In the genomic region with DNA sequence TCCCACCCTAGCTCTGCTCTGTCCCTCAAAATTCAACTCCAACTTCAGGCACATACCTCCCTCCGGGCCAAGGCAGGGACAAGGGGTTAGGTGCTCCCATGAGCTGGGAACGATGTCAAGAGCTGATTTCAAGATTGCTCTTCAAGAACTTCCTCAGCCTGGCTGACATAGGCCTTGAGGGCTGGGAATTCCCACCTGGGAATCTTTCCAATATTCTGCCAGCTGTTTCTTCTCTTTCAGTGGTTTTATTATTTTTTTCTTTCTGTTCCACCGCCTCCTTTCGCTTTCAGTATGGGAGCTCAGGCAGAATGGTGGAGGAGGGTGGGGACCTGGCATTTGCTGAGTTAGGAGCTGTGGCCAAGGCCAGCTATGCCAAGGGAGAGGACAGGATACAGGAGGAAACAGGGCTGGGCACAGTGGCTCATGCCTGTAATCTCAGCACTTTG, we compare ENCODE assay signal across 9 cellular contexts. TPM values are rescaled to one million over a fixed set of nuclear protein-coding genes. Genes with fewer than 3 reads are reported as not detected.
A peak's percentile ranks its signal among the peaks of the same experiment; 100 is the strongest.
DNase-seq lines count a peak whose midpoint lies in the region; ATAC-seq, FAIRE-seq and TF ChIP-seq lines count a peak whose summit lies in the region.
"Had no signal": no experiment of that assay in that cellular context is flagged by ENCODE, and none has a peak within 500 bp of the region (broad histone marks: within the 10 kb centered on the region; RNA-seq: fewer than 3 reads in every experiment).

No MANE protein-coding gene starts in this region.

- H3K9ac ChIP-seq in HepG2 (ENCODE audit: insufficient read depth, low read depth, low read length) (no peak overlapping the region), mucosa of stomach (ENCODE audit: low read length) (peak overlapping the region; percentile 43)

- H3K36me3 ChIP-seq in right lobe of liver (no peaks in the 10 kb centered on the region), HepG2 (replicated peaks in 1 of 2; ENCODE audit: control insufficient read depth in 1 of 2, insufficient read depth in 2 of 2, low read length in 2 of 2) (no peaks in the 10 kb centered on the region), mucosa of stomach (ENCODE audit: control insufficient read depth, insufficient read depth, low read length) (no peaks in the 10 kb centered on the region)

- H3K27ac ChIP-seq in right lobe of liver (peak overlapping the region in 2 of 3 donors; percentile 18 to 51), HepG2 (ENCODE audit: extremely low read length, insufficient read depth, low read length) (no peak overlapping the region)

- H3K79me2 ChIP-seq in HepG2 (ENCODE audit: insufficient read depth, low read length) = no peaks in the 10 kb centered on the region

- in situ Hi-C loops in HepG2 (cut with HindIII; ENCODE audit: extremely low pct_ligation_motif_present, low pct_unique_long_range_greater_than_20kb) = no loop called here

- no peak for TF ChIP-seq POLR2A in right lobe of liver (IDR thresholded peaks at IDR 0.05)
- TF ChIP-seq POLR2A in HepG2 (IDR thresholded peaks at IDR 0.05; ENCODE audit: insufficient read depth in 1 of 2, low read depth in 2 of 2, low read length in 2 of 2) = no peak

- TF ChIP-seq RAD21 in HepG2 (CRISPR knock-in tag; IDR thresholded peaks at IDR 0.05) = no peak

- no peaks in the 10 kb centered on the region for H3K27me3 ChIP-seq in right lobe of liver
- H3K27me3 ChIP-seq in HepG2 (ENCODE audit: control insufficient read depth in 1 of 2, insufficient read depth in 2 of 2, low read length in 2 of 2) = peaks cover 5 to 65% of the 10 kb centered on the region in 2 experiments
- H3K27me3 ChIP-seq in mucosa of stomach (ENCODE audit: control insufficient read depth, insufficient read depth, low read length) = no peaks in the 10 kb centered on the region

- no peak for FAIRE-seq in HepG2 (lab: Jason Lieb, UNC)

- no TSS peak for BruUV-seq in HepG2 (replicated peaks; lab: Mats Ljungman, UMichigan)

- CTCF ChIA-PET in HepG2 (lab: Yijun Ruan, JAX; ENCODE audit: low intra/inter-chr PET ratio, low total read pairs) = no interaction called here

- no peak overlapping the region for H2AFZ ChIP-seq in HepG2 (ENCODE audit: low read length)

- POLR2A ChIA-PET in HepG2 (lab: Yijun Ruan, JAX) = interaction anchor here (1.8 kb wide), 2 partner anchors 15 to 50 kb away, joined by 6 to 14 read pairs; partner anchors contain the start of gene CDKN1A

- ATAC-seq in right lobe of liver = peak; percentile 18 to 38 (median 32)
- ATAC-seq in HepG2 = no peak
- no peak for ATAC-seq in GM21367 (IDR thresholded peaks at IDR 0.05; ENCODE audit: unreplicated experiment)
- no peak for ATAC-seq in HG02870 (IDR thresholded peaks at IDR 0.05; ENCODE audit: unreplicated experiment)

- TF ChIP-seq CTCF in right lobe of liver (IDR thresholded peaks at IDR 0.05) (no peak), HepG2 (CRISPR knock-in tag; IDR thresholded peaks at IDR 0.05) (no peak), epithelial cell of esophagus (IDR thresholded peaks at IDR 0.05; ENCODE audit: insufficient read depth, low read depth, low read length, missing control alignments) (no peak)

- H3K4me1 ChIP-seq in right lobe of liver = peaks cover 0 to 31% (median 4%) of the 10 kb centered on the region in 4 donors
- peaks cover 53% of the 10 kb centered on the region for H3K4me1 ChIP-seq in HepG2 (ENCODE audit: insufficient read depth, low read length)
- peaks cover 34% of the 10 kb centered on the region for H3K4me1 ChIP-seq in mucosa of stomach (ENCODE audit: control insufficient read depth, insufficient read depth, low read length)

- no peak overlapping the region for H3K4me3 ChIP-seq in right lobe of liver
- no peak overlapping the region; a peak in 1 of 6 replicates for H3K4me3 ChIP-seq in HepG2 (replicated peaks in 1 of 3; ENCODE audit: insufficient read depth in 1 of 3, low read depth in 2 of 3, low read length in 3 of 3)
- H3K4me3 ChIP-seq in epithelial cell of esophagus (ENCODE audit: low read length) = no peak overlapping the region
- H3K4me3 ChIP-seq in mucosa of stomach (ENCODE audit: low read length) = no peak overlapping the region

- no peak overlapping the region for H3K4me2 ChIP-seq in HepG2 (ENCODE audit: low read depth, low read length)

- TF ChIP-seq EP300 in HepG2 (IDR thresholded peaks at IDR 0.05; ENCODE audit: low read depth in 2 of 2, low read length in 2 of 2) = no peak
- TF ChIP-seq EP300 in HepG2 (CRISPR knock-in tag; IDR thresholded peaks at IDR 0.05; ENCODE audit: borderline replicate concordance) = no peak

- peak in 2 of 3 donors; percentile 57 to 63 for DNase-seq in right lobe of liver
- DNase-seq in HepG2 (ENCODE audit: low spot score) = no peak
- DNase-seq in epithelial cell of esophagus (ENCODE audit: low read depth) = peak; percentile 47
- DNase-seq in NK-92 treated with Interleukin-12 subunit alpha and Interleukin-12 subunit beta, amount 100 ng/mL, for 24 hours (lab: John Stamatoyannopoulos, UW) = no peak
- DNase-seq in occipital lobe (lab: John Stamatoyannopoulos, UW) = no peak
- DNase-seq: CD4-positive, CD25-positive, alpha-beta regulatory T cell had no signal

- intact Hi-C loops in right lobe of liver (cut with DNase I) (loop anchor here in 1 of 2 donors (5.0 kb wide), 1 partner anchor 49 kb away; the partner anchor contains the start of gene CDKN1A), HepG2 (cut with micrococcal nuclease; ENCODE audit: unreplicated experiment) (loop anchor here (10.0 kb wide), 1 partner anchor 227 kb away; no protein-coding TSS in a partner anchor)

- H4K20me1 ChIP-seq in HepG2 (ENCODE audit: insufficient read depth, low read length) = no peaks in the 10 kb centered on the region

- WGBS in right lobe of liver (ENCODE audit: insufficient coverage, low coverage, low lambda C conversion rate, missing lambda C conversion rate) = no CpG with 5 or more reads among the region's 4 CpGs
- WGBS in HepG2 (ENCODE audit: low lambda C conversion rate) = 62% methylated on average over 4 of the region's 4 CpGs

- H3K9me3 ChIP-seq in right lobe of liver (no peaks in the 10 kb centered on the region), HepG2 (ENCODE audit: low read length) (no peaks in the 10 kb centered on the region), mucosa of stomach (ENCODE audit: control insufficient read depth, low read length) (no peaks in the 10 kb centered on the region)

RNA-seq across cellular contexts. Expression of gene SRSF3, which starts 33.7 kb away (rescaled TPM):
- total RNA-seq in right lobe of liver = 100 to 1,000 TPM in 2 of 6 experiments, 10 to 100 TPM in 4; 36.8 to 103 (median 71.4) TPM
- total RNA-seq in HepG2 (2016; rRNA removed; fragmentation: Illumina TruSeq; extraction: Trizol) = 684 and 1,115 TPM in 2 replicates
- 87.6 and 93.5 TPM in 2 replicates for total RNA-seq in HepG2 (2016; cell fraction: cytosol; rRNA removed; fragmentation: Illumina TruSeq; extraction: Trizol; ENCODE audit: low read depth)
- total RNA-seq in HepG2 (2016; cell fraction: insoluble cytoplasmic fraction; rRNA removed; fragmentation: Illumina TruSeq; extraction: Trizol) = 702 and 1,085 TPM in 2 replicates
- 160 and 205 TPM in 2 replicates for total RNA-seq in HepG2 (2016; cell fraction: membrane; rRNA removed; fragmentation: Illumina TruSeq; extraction: Trizol)
- total RNA-seq in HepG2 (2016; cell fraction: nucleus; rRNA removed; fragmentation: Illumina TruSeq; extraction: Trizol) = 332 and 341 TPM in 2 replicates
- polyA plus RNA-seq in HepG2 (2011; rRNA removed) = 149 and 206 TPM in 2 replicates
- 204 and 209 TPM in 2 replicates for polyA plus RNA-seq in HepG2 (2011; cell fraction: cytosol; rRNA removed)
- polyA plus RNA-seq in HepG2 (2011; cell fraction: nucleus; rRNA removed) = 336 and 345 TPM in 2 replicates
- polyA plus RNA-seq in HepG2 (2012) = 161 and 268 TPM in 2 replicates
- polyA plus RNA-seq in HepG2 (2016; cell fraction: cytosol; fragmentation: Illumina TruSeq; extraction: Trizol; ENCODE audit: low read depth) = 90.1 and 97.9 TPM in 2 replicates
- 1,067 and 1,144 TPM in 2 replicates for polyA plus RNA-seq in HepG2 (2016; cell fraction: insoluble cytoplasmic fraction; fragmentation: Illumina TruSeq; extraction: Trizol; ENCODE audit: low read depth)
- polyA plus RNA-seq in HepG2 (2016; cell fraction: membrane; fragmentation: Illumina TruSeq; extraction: Trizol; ENCODE audit: low read depth) = 123 and 146 TPM in 2 replicates
- 510 and 537 TPM in 2 replicates for polyA plus RNA-seq in HepG2 (2016; cell fraction: nucleus; fragmentation: Illumina TruSeq; extraction: Trizol; ENCODE audit: insufficient read depth, low read depth)
- polyA minus RNA-seq in HepG2 (2011; rRNA and poly(A)+ RNA removed; ENCODE audit: low replicate concordance) = 214 and 251 TPM in 2 replicates
- polyA minus RNA-seq in HepG2 (2011; cell fraction: cytosol; rRNA and poly(A)+ RNA removed) = 55.8 and 58.4 TPM in 2 replicates
- polyA minus RNA-seq in HepG2 (2011; cell fraction: nucleus; rRNA and poly(A)+ RNA removed) = 453 and 553 TPM in 2 replicates
- 202 TPM for total RNA-seq in occipital lobe

RNA-seq across cellular contexts. Expression of gene CDKN1A, which starts 50.7 kb away (rescaled TPM):
- total RNA-seq in right lobe of liver (100 to 1,000 TPM in 1 of 6 experiments, 10 to 100 TPM in 5; 20.0 to 124 (median 58.6) TPM), HepG2 (2016; rRNA removed; fragmentation: Illumina TruSeq; extraction: Trizol) (56.0 and 60.7 TPM in 2 replicates), occipital lobe (2.0 TPM)
- 14.1 and 14.6 TPM in 2 replicates for total RNA-seq in HepG2 (2016; cell fraction: cytosol; rRNA removed; fragmentation: Illumina TruSeq; extraction: Trizol; ENCODE audit: low read depth)
- total RNA-seq in HepG2 (2016; cell fraction: insoluble cytoplasmic fraction; rRNA removed; fragmentation: Illumina TruSeq; extraction: Trizol) = 60.2 and 60.7 TPM in 2 replicates
- 35.8 and 37.2 TPM in 2 replicates for total RNA-seq in HepG2 (2016; cell fraction: membrane; rRNA removed; fragmentation: Illumina TruSeq; extraction: Trizol)
- 39.4 and 41.1 TPM in 2 replicates for total RNA-seq in HepG2 (2016; cell fraction: nucleus; rRNA removed; fragmentation: Illumina TruSeq; extraction: Trizol)
- 92.1 and 131 TPM in 2 replicates for polyA plus RNA-seq in HepG2 (2011; rRNA removed)
- 101 and 109 TPM in 2 replicates for polyA plus RNA-seq in HepG2 (2011; cell fraction: cytosol; rRNA removed)
- polyA plus RNA-seq in HepG2 (2011; cell fraction: nucleus; rRNA removed) = 99.7 and 130 TPM in 2 replicates
- polyA plus RNA-seq in HepG2 (2012) = 25.4 and 74.5 TPM in 2 replicates
- polyA plus RNA-seq in HepG2 (2016; cell fraction: cytosol; fragmentation: Illumina TruSeq; extraction: Trizol; ENCODE audit: low read depth) = 11.7 and 12.8 TPM in 2 replicates
- polyA plus RNA-seq in HepG2 (2016; cell fraction: insoluble cytoplasmic fraction; fragmentation: Illumina TruSeq; extraction: Trizol; ENCODE audit: low read depth) = 67.9 and 74.3 TPM in 2 replicates
- polyA plus RNA-seq in HepG2 (2016; cell fraction: membrane; fragmentation: Illumina TruSeq; extraction: Trizol; ENCODE audit: low read depth) = 27.1 and 27.5 TPM in 2 replicates
- 70.1 and 78.2 TPM in 2 replicates for polyA plus RNA-seq in HepG2 (2016; cell fraction: nucleus; fragmentation: Illumina TruSeq; extraction: Trizol; ENCODE audit: insufficient read depth, low read depth)
- polyA minus RNA-seq in HepG2 (2011; rRNA and poly(A)+ RNA removed; ENCODE audit: low replicate concordance) = 52.9 and 74.7 TPM in 2 replicates
- polyA minus RNA-seq in HepG2 (2011; cell fraction: cytosol; rRNA and poly(A)+ RNA removed) = 33.1 and 37.9 TPM in 2 replicates
- 23.8 and 39.9 TPM in 2 replicates for polyA minus RNA-seq in HepG2 (2011; cell fraction: nucleus; rRNA and poly(A)+ RNA removed)

Comparison
In these comparisons a context has a peak if more than half of its experiments do, and no peak if none do; other contexts are left out.
1. ATAC-seq: peak in right lobe of liver (4 of 4); none in HepG2 (single experiment), GM21367 (single experiment) and HG02870 (single experiment).
2. DNase-seq: peak in right lobe of liver (2 of 3) and epithelial cell of esophagus (single experiment); none in HepG2 (single experiment), NK-92 treated with Interleukin-12 subunit alpha and Interleukin-12 subunit beta, amount 100 ng/mL, for 24 hours (single experiment) and occipital lobe (single experiment).